8 cellular contexts compared by ENCODE assay signal in genomic region chr18:55321268-55322175, GRCh38.
DNase-seq lines count a peak whose midpoint lies in the region; ATAC-seq and TF ChIP-seq lines count a peak whose summit lies in the region.

No MANE protein-coding gene starts in this region.

- H3K27me3 Mint-ChIP-seq in naive thymus-derived CD4-positive, alpha-beta T cell, result peaks cover 29 to 58% (median 55%) of the 10 kb centered on the region in 5 donors

- H3K9me3 Mint-ChIP-seq in naive thymus-derived CD4-positive, alpha-beta T cell, result peaks cover 0 to 7% (median 0%) of the 10 kb centered on the region in 11 donors

- no peaks in the 10 kb centered on the region for H3K36me3 Mint-ChIP-seq in naive thymus-derived CD4-positive, alpha-beta T cell

- POLR2A ChIA-PET in naive thymus-derived CD4-positive, alpha-beta T cell (lab: Charles Lee), result no interaction called here

- TF ChIP-seq POLR2A in GM18505 (IDR thresholded peaks at IDR 0.05; ENCODE audit: borderline replicate concordance, extremely low read depth, insufficient read depth, insufficient read length), result peak; percentile 77

- CTCF ChIA-PET in naive thymus-derived CD4-positive, alpha-beta T cell (lab: Charles Lee), result no interaction called here

- ATAC-seq in GM18505 (IDR thresholded peaks at IDR 0.05; ENCODE audit: unreplicated experiment) (peak; percentile 64), HG02885 (IDR thresholded peaks at IDR 0.05; ENCODE audit: poor library complexity, unreplicated experiment) (peak; percentile 65), thoracic aorta (ENCODE audit: insufficient number of reproducible peaks, low FRiP score, low read depth) (peak; percentile 80)
- ATAC-seq in naive thymus-derived CD4-positive, alpha-beta T cell, result peak; percentile 79

- H3K36me3 ChIP-seq in naive thymus-derived CD4-positive, alpha-beta T cell (ENCODE audit: control insufficient read depth in 2 of 3, insufficient read depth in 3 of 3, low read length in 3 of 3), result no peaks in the 10 kb centered on the region
- no peaks in the 10 kb centered on the region for H3K36me3 ChIP-seq in thoracic aorta

- H3K4me3 ChIP-seq in fibroblast of pulmonary artery (replicated peaks; ENCODE audit: low read depth, low read length) (peak overlapping the region; percentile 68), thoracic aorta (peak overlapping the region; percentile 79)
- no peak overlapping the region for H3K4me3 ChIP-seq in naive thymus-derived CD4-positive, alpha-beta T cell (ENCODE audit: low read length)

- H3K4me1 ChIP-seq in naive thymus-derived CD4-positive, alpha-beta T cell (ENCODE audit: control insufficient read depth in 2 of 2, insufficient read depth in 2 of 2, low read length in 2 of 2), result no peaks in the 10 kb centered on the region
- peaks cover 20 to 46% of the 10 kb centered on the region in 2 donors for H3K4me1 ChIP-seq in thoracic aorta (ENCODE audit: control insufficient read depth in 1 of 2, low read depth in 2 of 2)

- no peak for TF ChIP-seq CTCF in fibroblast of pulmonary artery (IDR thresholded peaks at IDR 0.05; ENCODE audit: low read length, missing control alignments)
- TF ChIP-seq CTCF in thoracic aorta (IDR thresholded peaks at IDR 0.05), result no peak

- H3K27ac ChIP-seq in naive thymus-derived CD4-positive, alpha-beta T cell (ENCODE audit: low read depth, low read length), result no peak overlapping the region
- H3K27ac ChIP-seq in thoracic aorta, result peak overlapping the region; percentile 93 to 95

- no peak overlapping the region for H3K27ac Mint-ChIP-seq in naive thymus-derived CD4-positive, alpha-beta T cell

- peak; percentile 67 for DNase-seq in AG08396 (ENCODE audit: low spot score)
- peak; percentile 90 for DNase-seq in NCI-H2107 (lab: John Stamatoyannopoulos, UW)
- peak in 2 of 3 experiments; percentile 1 to 3 for DNase-seq in activated CD8-positive, alpha-beta memory T cell treated with anti-CD3 and anti-CD28 coated beads for 48 hours (ENCODE audit: low read depth in 2 of 3, low spot score in 2 of 3)
- DNase-seq in fibroblast of pulmonary artery (ENCODE audit: low read depth), result peak; percentile 95
- peak in 4 of 9 donors; percentile 9 to 41 (median 20) for DNase-seq in naive thymus-derived CD4-positive, alpha-beta T cell
- DNase-seq in thoracic aorta (ENCODE audit: low spot score), result peak; percentile 71

- H3K4me1 Mint-ChIP-seq in naive thymus-derived CD4-positive, alpha-beta T cell, result peaks cover 5 to 16% (median 7%) of the 10 kb centered on the region in 7 donors

- H3K4me3 Mint-ChIP-seq in naive thymus-derived CD4-positive, alpha-beta T cell, result peak overlapping the region; percentile 49 to 90 (median 78)

- no peaks in the 10 kb centered on the region for H3K27me3 ChIP-seq in naive thymus-derived CD4-positive, alpha-beta T cell (ENCODE audit: control insufficient read depth in 2 of 2, insufficient read depth in 2 of 2, low read length in 2 of 2)
- no peaks in the 10 kb centered on the region for H3K27me3 ChIP-seq in thoracic aorta (replicated peaks; ENCODE audit: insufficient read depth)

- H3K9me3 ChIP-seq in naive thymus-derived CD4-positive, alpha-beta T cell (ENCODE audit: control insufficient read depth in 2 of 3, low read length in 3 of 3), result no peaks in the 10 kb centered on the region
- H3K9me3 ChIP-seq in thoracic aorta, result no peaks in the 10 kb centered on the region

- intact Hi-C loops in naive thymus-derived CD4-positive, alpha-beta T cell (cut with micrococcal nuclease), result no loop called here
